Comparison of ENCODE assay signal across 1 cellular context in the genomic region with DNA sequence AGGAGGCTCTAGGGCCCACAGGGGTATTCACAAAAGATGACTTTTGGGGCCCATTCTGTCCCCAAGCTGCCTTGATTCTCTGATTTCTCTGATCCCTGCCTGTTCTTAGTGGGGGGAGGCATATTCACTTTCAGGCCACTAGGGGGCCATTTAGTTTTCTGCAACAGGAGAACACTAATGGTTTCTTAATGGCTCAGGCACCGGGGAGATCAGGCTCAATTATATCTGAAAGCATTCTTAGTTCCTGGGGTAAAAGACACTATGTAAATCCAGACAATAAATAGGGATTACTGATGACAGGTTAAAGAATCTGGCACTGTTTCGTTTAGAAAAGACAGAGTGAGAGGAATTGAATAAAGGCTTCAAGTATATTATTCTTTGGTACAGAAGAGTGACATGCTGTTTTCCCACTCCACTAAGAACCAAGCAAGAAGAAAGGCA.
TF ChIP-seq lines count a peak whose summit lies in the region.

No MANE protein-coding gene starts in this region.

TF ChIP-seq in GM23338, 12 proteins besides CTCF, POLR2A, EP300 and RAD21 (continued from another document):
- TF ChIP-seq ZNF114 (CRISPR knock-in tag; IDR thresholded peaks at IDR 0.05) (no peak), CREB1 (CRISPR knock-in tag; IDR thresholded peaks at IDR 0.05; ENCODE audit: low read depth) (no peak)
